Comparison of ENCODE assay signal across 1 cellular context in the genomic region with DNA sequence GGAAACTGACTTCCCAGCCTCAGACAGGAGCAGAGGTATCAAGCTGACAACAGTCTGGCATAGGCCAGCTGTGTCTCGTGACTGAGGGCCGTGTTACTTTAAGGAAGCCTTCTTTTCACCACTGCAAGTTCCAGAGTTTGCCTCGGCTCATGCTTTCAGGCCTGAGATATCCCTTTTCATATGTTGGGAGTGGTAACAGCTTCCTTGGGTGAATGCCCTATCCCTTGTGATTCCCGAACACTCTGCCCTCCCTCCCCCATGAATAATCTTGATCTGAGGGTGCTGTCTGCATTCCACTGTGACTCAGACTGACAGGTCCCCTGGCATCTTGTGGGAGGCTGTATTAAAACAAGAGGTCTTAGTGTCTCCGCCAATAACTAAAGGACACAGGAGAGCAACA.
TF ChIP-seq lines count a peak whose summit lies in the region.

No MANE protein-coding gene starts in this region.

TF ChIP-seq in GM23338, 12 proteins besides CTCF, POLR2A, EP300 and RAD21 (continued from another document):
- TF ChIP-seq, protein P1, sequence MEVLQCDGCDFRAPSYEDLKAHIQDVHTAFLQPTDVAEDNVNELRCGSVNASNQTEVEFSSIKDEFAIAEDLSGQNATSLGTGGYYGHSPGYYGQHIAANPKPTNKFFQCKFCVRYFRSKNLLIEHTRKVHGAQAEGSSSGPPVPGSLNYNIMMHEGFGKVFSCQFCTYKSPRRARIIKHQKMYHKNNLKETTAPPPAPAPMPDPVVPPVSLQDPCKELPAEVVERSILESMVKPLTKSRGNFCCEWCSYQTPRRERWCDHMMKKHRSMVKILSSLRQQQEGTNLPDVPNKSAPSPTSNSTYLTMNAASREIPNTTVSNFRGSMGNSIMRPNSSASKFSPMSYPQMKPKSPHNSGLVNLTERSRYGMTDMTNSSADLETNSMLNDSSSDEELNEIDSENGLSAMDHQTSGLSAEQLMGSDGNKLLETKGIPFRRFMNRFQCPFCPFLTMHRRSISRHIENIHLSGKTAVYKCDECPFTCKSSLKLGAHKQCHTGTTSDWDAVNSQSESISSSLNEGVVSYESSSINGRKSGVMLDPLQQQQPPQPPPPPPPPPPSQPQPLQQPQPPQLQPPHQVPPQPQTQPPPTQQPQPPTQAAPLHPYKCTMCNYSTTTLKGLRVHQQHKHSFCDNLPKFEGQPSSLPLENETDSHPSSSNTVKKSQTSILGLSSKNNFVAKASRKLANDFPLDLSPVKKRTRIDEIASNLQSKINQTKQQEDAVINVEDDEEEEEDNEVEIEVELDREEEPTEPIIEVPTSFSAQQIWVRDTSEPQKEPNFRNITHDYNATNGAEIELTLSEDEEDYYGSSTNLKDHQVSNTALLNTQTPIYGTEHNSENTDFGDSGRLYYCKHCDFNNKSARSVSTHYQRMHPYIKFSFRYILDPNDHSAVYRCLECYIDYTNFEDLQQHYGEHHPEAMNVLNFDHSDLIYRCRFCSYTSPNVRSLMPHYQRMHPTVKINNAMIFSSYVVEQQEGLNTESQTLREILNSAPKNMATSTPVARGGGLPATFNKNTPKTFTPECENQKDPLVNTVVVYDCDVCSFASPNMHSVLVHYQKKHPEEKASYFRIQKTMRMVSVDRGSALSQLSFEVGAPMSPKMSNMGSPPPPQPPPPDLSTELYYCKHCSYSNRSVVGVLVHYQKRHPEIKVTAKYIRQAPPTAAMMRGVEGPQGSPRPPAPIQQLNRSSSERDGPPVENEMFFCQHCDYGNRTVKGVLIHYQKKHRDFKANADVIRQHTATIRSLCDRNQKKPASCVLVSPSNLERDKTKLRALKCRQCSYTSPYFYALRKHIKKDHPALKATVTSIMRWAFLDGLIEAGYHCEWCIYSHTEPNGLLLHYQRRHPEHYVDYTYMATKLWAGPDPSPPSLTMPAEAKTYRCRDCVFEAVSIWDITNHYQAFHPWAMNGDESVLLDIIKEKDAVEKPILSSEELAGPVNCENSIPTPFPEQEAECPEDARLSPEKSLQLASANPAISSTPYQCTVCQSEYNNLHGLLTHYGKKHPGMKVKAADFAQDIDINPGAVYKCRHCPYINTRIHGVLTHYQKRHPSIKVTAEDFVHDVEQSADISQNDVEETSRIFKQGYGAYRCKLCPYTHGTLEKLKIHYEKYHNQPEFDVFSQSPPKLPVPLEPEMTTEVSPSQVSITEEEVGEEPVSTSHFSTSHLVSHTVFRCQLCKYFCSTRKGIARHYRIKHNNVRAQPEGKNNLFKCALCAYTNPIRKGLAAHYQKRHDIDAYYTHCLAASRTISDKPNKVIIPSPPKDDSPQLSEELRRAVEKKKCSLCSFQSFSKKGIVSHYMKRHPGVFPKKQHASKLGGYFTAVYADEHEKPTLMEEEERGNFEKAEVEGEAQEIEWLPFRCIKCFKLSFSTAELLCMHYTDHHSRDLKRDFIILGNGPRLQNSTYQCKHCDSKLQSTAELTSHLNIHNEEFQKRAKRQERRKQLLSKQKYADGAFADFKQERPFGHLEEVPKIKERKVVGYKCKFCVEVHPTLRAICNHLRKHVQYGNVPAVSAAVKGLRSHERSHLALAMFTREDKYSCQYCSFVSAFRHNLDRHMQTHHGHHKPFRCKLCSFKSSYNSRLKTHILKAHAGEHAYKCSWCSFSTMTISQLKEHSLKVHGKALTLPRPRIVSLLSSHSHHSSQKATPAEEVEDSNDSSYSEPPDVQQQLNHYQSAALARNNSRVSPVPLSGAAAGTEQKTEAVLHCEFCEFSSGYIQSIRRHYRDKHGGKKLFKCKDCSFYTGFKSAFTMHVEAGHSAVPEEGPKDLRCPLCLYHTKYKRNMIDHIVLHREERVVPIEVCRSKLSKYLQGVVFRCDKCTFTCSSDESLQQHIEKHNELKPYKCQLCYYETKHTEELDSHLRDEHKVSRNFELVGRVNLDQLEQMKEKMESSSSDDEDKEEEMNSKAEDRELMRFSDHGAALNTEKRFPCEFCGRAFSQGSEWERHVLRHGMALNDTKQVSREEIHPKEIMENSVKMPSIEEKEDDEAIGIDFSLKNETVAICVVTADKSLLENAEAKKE (CRISPR knock-in tag; IDR thresholded peaks at IDR 0.05): no peak
